Comparison of ENCODE assay signal across 20 cellular contexts in genomic region chr11:11865449-11865848, GRCh38. TPM values are rescaled to one million over a fixed set of nuclear protein-coding genes. Genes with fewer than 3 reads are reported as not detected.
DNase-seq lines count a peak whose midpoint lies in the region; ATAC-seq and TF ChIP-seq lines count a peak whose summit lies in the region.
"Had no signal": no experiment of that assay in that cellular context is flagged by ENCODE, and none has a peak within 500 bp of the region (broad histone marks: within the 10 kb centered on the region; RNA-seq: fewer than 3 reads in every experiment).

No MANE protein-coding gene starts in this region.

- H3K36me3 Mint-ChIP-seq in activated T-cell treated with anti-CD3 and anti-CD28 coated beads, Interleukin-2, amount 50 U/mL, for 72 hours (ENCODE audit: insufficient read depth in 2 of 2) = peaks cover 4 to 11% of the 10 kb centered on the region in 2 donors
- H3K36me3 Mint-ChIP-seq in T-cell (peaks cover 20% of the 10 kb centered on the region), glutamatergic neuron (ENCODE audit: unreplicated experiment) (no peaks in the 10 kb centered on the region)
- H3K36me3 Mint-ChIP-seq in stimulated activated memory B cell treated with anti-CD40 and anti-IgM and Interleukin-4, amounts not matched to agents 10 μg/mL and 1 μg/mL and 100 μg/mL, for 72 hours = peaks cover 28% of the 10 kb centered on the region
- H3K36me3 Mint-ChIP-seq: stimulated activated effector memory CD8-positive, alpha-beta T cell treated with anti-CD3 and anti-CD28 coated beads, Interleukin-12 subunit alpha, Interleukin-12 subunit beta, amount 100 ng/mL, for 72 hours had no signal

- H3K9me3 Mint-ChIP-seq in activated T-cell treated with anti-CD3 and anti-CD28 coated beads, Interleukin-2, amount 50 U/mL, for 72 hours = peaks cover 2 to 3% of the 10 kb centered on the region in 2 donors
- peaks cover 2 to 4% (median 3%) of the 10 kb centered on the region in 3 donors for H3K9me3 Mint-ChIP-seq in T-cell
- H3K9me3 Mint-ChIP-seq in glutamatergic neuron (ENCODE audit: unreplicated experiment) = peaks cover 4% of the 10 kb centered on the region
- H3K9me3 Mint-ChIP-seq in stimulated activated memory B cell treated with anti-CD40 and anti-IgM and Interleukin-4, amounts not matched to agents 10 μg/mL and 1 μg/mL and 100 μg/mL, for 72 hours = peaks cover 3% of the 10 kb centered on the region

- POLR2A ChIA-PET in T-cell (lab: Charles Lee) = interaction anchor here (0.5 to 0.7 kb wide), 2 partner anchors 24 to 736 kb away, joined by 3 read pairs; no protein-coding TSS in a partner anchor

- H3K4me1 Mint-ChIP-seq in activated T-cell treated with anti-CD3 and anti-CD28 coated beads, Interleukin-2, amount 50 U/mL, for 72 hours (ENCODE audit: low read depth) = peaks cover 67% of the 10 kb centered on the region
- H3K4me1 Mint-ChIP-seq in T-cell (peaks cover 73 to 82% (median 75%) of the 10 kb centered on the region in 3 donors), glutamatergic neuron (ENCODE audit: low read depth, unreplicated experiment) (peaks cover 39% of the 10 kb centered on the region)
- peaks cover 62% of the 10 kb centered on the region for H3K4me1 Mint-ChIP-seq in stimulated activated memory B cell treated with anti-CD40 and anti-IgM and Interleukin-4, amounts not matched to agents 10 μg/mL and 1 μg/mL and 100 μg/mL, for 72 hours

- CTCF ChIA-PET in T-cell (lab: Charles Lee) = interaction anchor here (0.9 to 1.1 kb wide), 4 partner anchors 16 to 22 kb away, joined by 3 read pairs; no protein-coding TSS in a partner anchor

- intact Hi-C loops in cardiac septum (cut with DNase I) = no loop called here

- ATAC-seq in activated T-cell treated with anti-CD3 and anti-CD28 coated beads, Interleukin-2, amount 50 U/mL, for 72 hours (replicated peaks in 1 of 2) = no peak
- no peak for ATAC-seq in T-cell (replicated peaks in 1 of 4)
- no peak for ATAC-seq in stimulated activated memory B cell treated with anti-CD40 and anti-IgM and Interleukin-4, amounts not matched to agents 10 μg/mL and 1 μg/mL and 100 μg/mL, for 72 hours
- ATAC-seq: activated CD8-positive, alpha-beta memory T cell treated with anti-CD3 and anti-CD28 coated beads, Interleukin-2, amount 10 ng/mL, durations not matched to agents 7 days and 5 days had no signal

- H3K4me3 Mint-ChIP-seq in activated T-cell treated with anti-CD3 and anti-CD28 coated beads, Interleukin-2, amount 50 U/mL, for 72 hours = peak overlapping the region; percentile 8 to 62
- H3K4me3 Mint-ChIP-seq in T-cell (peak overlapping the region in 1 of 3 donors; percentile 36), glutamatergic neuron (ENCODE audit: unreplicated experiment) (no peak overlapping the region)
- H3K4me3 Mint-ChIP-seq in stimulated activated memory B cell treated with anti-CD40 and anti-IgM and Interleukin-4, amounts not matched to agents 10 μg/mL and 1 μg/mL and 100 μg/mL, for 72 hours = no peak overlapping the region
- H3K4me3 Mint-ChIP-seq: activated CD8-positive, alpha-beta memory T cell treated with anti-CD3 and anti-CD28 coated beads, Interleukin-2, amount 10 ng/mL, durations not matched to agents 7 days and 5 days; mesothelial cell of epicardium; stimulated activated effector memory CD8-positive, alpha-beta T cell treated with anti-CD3 and anti-CD28 coated beads, Interleukin-12 subunit alpha, Interleukin-12 subunit beta, amount 100 ng/mL, for 72 hours had no signal

- H3K27ac Mint-ChIP-seq in activated T-cell treated with anti-CD3 and anti-CD28 coated beads, Interleukin-2, amount 50 U/mL, for 72 hours = no peak overlapping the region
- H3K27ac Mint-ChIP-seq in T-cell (peak overlapping the region; percentile 35 to 45), glutamatergic neuron (ENCODE audit: unreplicated experiment) (peak overlapping the region; percentile 49)
- H3K27ac Mint-ChIP-seq in stimulated activated memory B cell treated with anti-CD40 and anti-IgM and Interleukin-4, amounts not matched to agents 10 μg/mL and 1 μg/mL and 100 μg/mL, for 72 hours = peak overlapping the region; percentile 13
- H3K27ac Mint-ChIP-seq: activated CD8-positive, alpha-beta memory T cell treated with anti-CD3 and anti-CD28 coated beads, Interleukin-2, amount 10 ng/mL, durations not matched to agents 7 days and 5 days; stimulated activated effector memory CD8-positive, alpha-beta T cell treated with anti-CD3 and anti-CD28 coated beads, Interleukin-12 subunit alpha, Interleukin-12 subunit beta, amount 100 ng/mL, for 72 hours had no signal

- DNase-seq in activated T-cell treated with anti-CD3 and anti-CD28 coated beads, Interleukin-2, amount 50 U/mL, for 72 hours = no peak
- no peak for DNase-seq in activated T-cell treated with anti-CD3 and anti-CD28 coated beads, Interleukin-2, amount 50 U/mL, for 1 hour
- DNase-seq in T-cell (no peak), glutamatergic neuron (no peak), cardiac septum (ENCODE audit: low spot score) (no peak), cerebellum (ENCODE audit: low spot score) (no peak), SW 1271 (lab: John Stamatoyannopoulos, UW) (no peak)
- DNase-seq: activated CD8-positive, alpha-beta memory T cell treated with anti-CD3 and anti-CD28 coated beads, Interleukin-2, amount 10 ng/mL, durations not matched to agents 7 days and 5 days; C1 segment of cervical spinal cord; colonic mucosa; foreskin fibroblast; MV-4-11; NCI-H2081; NCI-H524 treated with DMSO at 0.1 percent for 48 hours; retina; SHP77 treated with DMSO at 0.1 percent for 48 hours; stimulated activated CD4-positive, alpha-beta T cell treated with anti-CD3 and anti-CD28 coated beads, Interleukin-12 subunit alpha, Interleukin-12 subunit beta, amount 100 ng/mL, for 4 hours had no signal

- no peak for TF ChIP-seq CTCF in glutamatergic neuron (IDR thresholded peaks at IDR 0.05; ENCODE audit: partially characterized antibody, unreplicated experiment)

- H3K27me3 Mint-ChIP-seq in activated T-cell treated with anti-CD3 and anti-CD28 coated beads, Interleukin-2, amount 50 U/mL, for 72 hours (ENCODE audit: low read depth) = no peaks in the 10 kb centered on the region
- H3K27me3 Mint-ChIP-seq in T-cell (no peaks in the 10 kb centered on the region), glutamatergic neuron (ENCODE audit: unreplicated experiment) (peaks cover 6% of the 10 kb centered on the region)
- no peaks in the 10 kb centered on the region for H3K27me3 Mint-ChIP-seq in stimulated activated memory B cell treated with anti-CD40 and anti-IgM and Interleukin-4, amounts not matched to agents 10 μg/mL and 1 μg/mL and 100 μg/mL, for 72 hours
- H3K27me3 Mint-ChIP-seq: activated CD8-positive, alpha-beta memory T cell treated with anti-CD3 and anti-CD28 coated beads, Interleukin-2, amount 10 ng/mL, durations not matched to agents 7 days and 5 days had no signal

RNA-seq across cellular contexts. Expression of gene USP47, which starts 23.7 kb away (rescaled TPM):
- 10 to 100 TPM; 75.8 to 85.6 TPM for total RNA-seq in activated T-cell treated with anti-CD3 and anti-CD28 coated beads, Interleukin-2, amount 50 U/mL, for 72 hours
- total RNA-seq in T-cell (10 to 100 TPM; 49.3 to 77.6 (median 58.6) TPM), glutamatergic neuron (ENCODE audit: unreplicated experiment) (63.4 TPM), cardiac septum (61.6 TPM), cerebellum (114 TPM)

Comparison
In these comparisons a context has a peak if more than half of its experiments do, and no peak if none do; other contexts are left out.
1. H3K4me3 Mint-ChIP-seq: peak in activated T-cell treated with anti-CD3 and anti-CD28 coated beads, Interleukin-2, amount 50 U/mL, for 72 hours (2 of 2); none in glutamatergic neuron (single experiment) and stimulated activated memory B cell treated with anti-CD40 and anti-IgM and Interleukin-4, amounts not matched to agents 10 μg/mL and 1 μg/mL and 100 μg/mL, for 72 hours (single experiment).